1 cellular context compared by ENCODE assay signal in genomic region chr15:67180514-67181191, GRCh38.
TF ChIP-seq lines count a peak whose summit lies in the region.

No MANE protein-coding gene starts in this region.

TF ChIP-seq in H1, 55 proteins besides CTCF, POLR2A, EP300 and RAD21 (continued from another document):
- no peak for TF ChIP-seq SP1 (IDR thresholded peaks at IDR 0.05; ENCODE audit: low read depth, low read length)
- TF ChIP-seq EGR1 (IDR thresholded peaks at IDR 0.05; ENCODE audit: borderline replicate concordance, low read depth, low read length), result no peak
- TF ChIP-seq BRCA1 (IDR thresholded peaks at IDR 0.05; ENCODE audit: low read depth, low read length), result no peak
- no peak for TF ChIP-seq FOSL1 (IDR thresholded peaks at IDR 0.05; ENCODE audit: insufficient read depth, low read depth, low read length)
- no peak for TF ChIP-seq TCF12 (IDR thresholded peaks at IDR 0.05; ENCODE audit: low read depth, low read length)
- no peak for TF ChIP-seq POLR2AphosphoS5 (IDR thresholded peaks at IDR 0.05; ENCODE audit: low read depth, low read length)
- TF ChIP-seq SIN3A (conservative IDR thresholded peaks at IDR 0.05 in 1 of 2, IDR thresholded peaks at IDR 0.05 in 1 of 2; ENCODE audit: low read depth in 1 of 2, low read length in 2 of 2), result no peak
- TF ChIP-seq SP2 (IDR thresholded peaks at IDR 0.05; ENCODE audit: low read length), result no peak
- TF ChIP-seq, protein P1, sequence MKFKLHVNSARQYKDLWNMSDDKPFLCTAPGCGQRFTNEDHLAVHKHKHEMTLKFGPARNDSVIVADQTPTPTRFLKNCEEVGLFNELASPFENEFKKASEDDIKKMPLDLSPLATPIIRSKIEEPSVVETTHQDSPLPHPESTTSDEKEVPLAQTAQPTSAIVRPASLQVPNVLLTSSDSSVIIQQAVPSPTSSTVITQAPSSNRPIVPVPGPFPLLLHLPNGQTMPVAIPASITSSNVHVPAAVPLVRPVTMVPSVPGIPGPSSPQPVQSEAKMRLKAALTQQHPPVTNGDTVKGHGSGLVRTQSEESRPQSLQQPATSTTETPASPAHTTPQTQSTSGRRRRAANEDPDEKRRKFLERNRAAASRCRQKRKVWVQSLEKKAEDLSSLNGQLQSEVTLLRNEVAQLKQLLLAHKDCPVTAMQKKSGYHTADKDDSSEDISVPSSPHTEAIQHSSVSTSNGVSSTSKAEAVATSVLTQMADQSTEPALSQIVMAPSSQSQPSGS (IDR thresholded peaks at IDR 0.05; ENCODE audit: low read length), result no peak
- no peak for TF ChIP-seq SIRT6 (IDR thresholded peaks at IDR 0.05; ENCODE audit: low read length)
- no peak for TF ChIP-seq BCL11A (IDR thresholded peaks at IDR 0.05; ENCODE audit: low read depth in 2 of 2, low read length in 2 of 2)
- TF ChIP-seq, protein P2, sequence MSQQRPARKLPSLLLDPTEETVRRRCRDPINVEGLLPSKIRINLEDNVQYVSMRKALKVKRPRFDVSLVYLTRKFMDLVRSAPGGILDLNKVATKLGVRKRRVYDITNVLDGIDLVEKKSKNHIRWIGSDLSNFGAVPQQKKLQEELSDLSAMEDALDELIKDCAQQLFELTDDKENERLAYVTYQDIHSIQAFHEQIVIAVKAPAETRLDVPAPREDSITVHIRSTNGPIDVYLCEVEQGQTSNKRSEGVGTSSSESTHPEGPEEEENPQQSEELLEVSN (IDR thresholded peaks at IDR 0.05), result no peak
- no peak for TF ChIP-seq RXRA (IDR thresholded peaks at IDR 0.05; ENCODE audit: insufficient read depth, low read depth, low read length)
- TF ChIP-seq TEAD4 (IDR thresholded peaks at IDR 0.05; ENCODE audit: low read depth, low read length), result no peak
- no peak for TF ChIP-seq CBX5 (IDR thresholded peaks at IDR 0.05; ENCODE audit: low read depth, low read length)
- TF ChIP-seq MAFK (IDR thresholded peaks at IDR 0.05; ENCODE audit: low read depth, low read length), result no peak
